In genomic region chr5:71778678-71779276, GRCh38 we compare ENCODE assay signal across 9 cellular contexts. TPM values are rescaled to one million over a fixed set of nuclear protein-coding genes. Genes with fewer than 3 reads are reported as not detected.
DNase-seq lines count a peak whose midpoint lies in the region; ATAC-seq and TF ChIP-seq lines count a peak whose summit lies in the region.
"Had no signal": no experiment of that assay in that cellular context is flagged by ENCODE, and none has a peak within 500 bp of the region (broad histone marks: within the 10 kb centered on the region; RNA-seq: fewer than 3 reads in every experiment).

No MANE protein-coding gene starts in this region.

- H3K9ac ChIP-seq in Loucy (ENCODE audit: low read depth, low read length, poor library complexity, severe bottlenecking), result no peak overlapping the region

- H3K27ac ChIP-seq in adrenal gland, result no peak overlapping the region
- H3K27ac ChIP-seq: SJSA1 had no signal

- DNase-seq in ELF-1 (ENCODE audit: low read depth, low spot score), result peak; percentile 29
- peak in 2 of 7 donors; percentile 48 to 64 for DNase-seq in adrenal gland
- DNase-seq in left lobe of liver (ENCODE audit: low spot score), result no peak
- no peak for DNase-seq in activated CD8-positive, alpha-beta memory T cell treated with anti-CD3 and anti-CD28 coated beads for 24 hours
- no peak for DNase-seq in 8988T

- no peaks in the 10 kb centered on the region for H4K20me1 ChIP-seq in Loucy (ENCODE audit: insufficient read depth, low read length, poor library complexity, severe bottlenecking)

- ATAC-seq in left lobe of liver, result peak; percentile 34
- ATAC-seq in HG03378 (IDR thresholded peaks at IDR 0.05; ENCODE audit: unreplicated experiment), result no peak
- no peak for ATAC-seq in GM21390 (IDR thresholded peaks at IDR 0.05; ENCODE audit: unreplicated experiment)

- H3K79me2 ChIP-seq in Loucy (ENCODE audit: insufficient read depth, low read length), result no peaks in the 10 kb centered on the region

- H3K9me3 ChIP-seq in Loucy (ENCODE audit: insufficient read depth, low read depth, low read length) (no peaks in the 10 kb centered on the region), adrenal gland (replicated peaks in 1 of 3) (no peaks in the 10 kb centered on the region)
- H3K9me3 ChIP-seq: SJSA1 had no signal

- TF ChIP-seq POLR2A in adrenal gland (IDR thresholded peaks at IDR 0.05), result no peak

- no peaks in the 10 kb centered on the region for H3K36me3 ChIP-seq in Loucy (ENCODE audit: insufficient read depth, low read length)
- no peaks in the 10 kb centered on the region for H3K36me3 ChIP-seq in adrenal gland (replicated peaks in 1 of 2)
- H3K36me3 ChIP-seq: SJSA1 had no signal

- H3K4me1 ChIP-seq in Loucy (ENCODE audit: insufficient read depth, low read length, poor library complexity, severe bottlenecking), result peaks cover 4% of the 10 kb centered on the region
- peaks cover 0 to 9% of the 10 kb centered on the region in 2 donors for H3K4me1 ChIP-seq in adrenal gland (replicated peaks in 1 of 2)

- H3K27me3 ChIP-seq in Loucy (ENCODE audit: insufficient read depth, low read length, poor library complexity, severe bottlenecking) (no peaks in the 10 kb centered on the region), adrenal gland (no peaks in the 10 kb centered on the region)

- intact Hi-C loops in adrenal gland (cut with DNase I), result loop anchor here in 1 of 2 donors (5.0 kb wide), 1 partner anchor 529 kb away; no protein-coding TSS in a partner anchor

- H3K4me3 ChIP-seq in Loucy (ENCODE audit: low read length, poor library complexity, severe bottlenecking) (no peak overlapping the region), adrenal gland (no peak overlapping the region)
- H3K4me3 ChIP-seq: SJSA1 had no signal

- H2AFZ ChIP-seq in Loucy (ENCODE audit: low read length), result 0 out of 2 replicates have a peak overlapping the region, but pooled peaks have one; percentile 35

- 54 to 69% (median 61%) methylated on average over 4 of the region's 4 CpGs for WGBS in adrenal gland, 4 donors

- no peaks in the 10 kb centered on the region for H3K9me2 ChIP-seq in Loucy (replicated peaks; ENCODE audit: low read depth, low read length)

- H3K4me2 ChIP-seq in Loucy (ENCODE audit: low read depth, low read length, poor library complexity, severe bottlenecking), result no peak overlapping the region

- H3F3A ChIP-seq in Loucy (ENCODE audit: low read depth), result no peaks in the 10 kb centered on the region

- TF ChIP-seq CTCF in Loucy (conservative IDR thresholded peaks at IDR 0.05; ENCODE audit: low read length) (peak; percentile 51), adrenal gland (IDR thresholded peaks at IDR 0.05) (peak in 4 of 6 experiments; percentile 18 to 66 (median 62))

RNA-seq across cellular contexts. Expression of gene CARTPT, which starts 59.7 kb away (rescaled TPM):
- total RNA-seq in adrenal gland, result 10 to 100 TPM in 3 of 8 donors, 1 to 10 TPM in 2, under 1 TPM in 2, not detected in 1; 0.60 to 75.4 (median 9.5) TPM
- 100 to 1,000 TPM in 2 of 3 donors, 10 to 100 TPM in 1; 48.5 to 317 (median 241) TPM for polyA plus RNA-seq in adrenal gland
- not detected for total RNA-seq in left lobe of liver
- total RNA-seq: SJSA1 had no signal
